In genomic region chr1:32881871-32882850, GRCh38 we compare ENCODE assay signal across 16 cellular contexts. TPM values are rescaled to one million over a fixed set of nuclear protein-coding genes. Genes with fewer than 3 reads are reported as not detected.
DNase-seq lines count a peak whose midpoint lies in the region; ATAC-seq and TF ChIP-seq lines count a peak whose summit lies in the region.
"Had no signal": no experiment of that assay in that cellular context is flagged by ENCODE, and none has a peak within 500 bp of the region (broad histone marks: within the 10 kb centered on the region; RNA-seq: fewer than 3 reads in every experiment).

No MANE protein-coding gene starts in this region.

- peaks cover 9 to 47% (median 33%) of the 10 kb centered on the region in 9 donors for H3K4me1 ChIP-seq in heart right ventricle
- peaks cover 0 to 17% (median 0%) of the 10 kb centered on the region in 4 donors for H3K4me1 ChIP-seq in tibial nerve
- H3K4me1 ChIP-seq in A673 (ENCODE audit: insufficient read depth, low read length, poor library complexity, severe bottlenecking) = peaks cover 4% of the 10 kb centered on the region

- intact Hi-C loops in heart right ventricle (cut with DNase I) = no loop called here
- intact Hi-C loops in A673 (cut with micrococcal nuclease; ENCODE audit: unreplicated experiment) = no loop called here

- peak; percentile 77 to 91 (median 84) for ATAC-seq in heart right ventricle
- ATAC-seq: naive thymus-derived CD8-positive, alpha-beta T cell had no signal

- H3K27ac ChIP-seq in heart right ventricle (peak overlapping the region in 8 of 10 donors; percentile 37 to 73 (median 61)), temporal lobe (ENCODE audit: low read depth, low read length) (peak overlapping the region; percentile 9), tibial nerve (no peak overlapping the region), A673 (ENCODE audit: low read depth, low read length, poor library complexity, severe bottlenecking) (no peak overlapping the region)

- no peaks in the 10 kb centered on the region for H3K9me3 ChIP-seq in heart right ventricle
- no peaks in the 10 kb centered on the region for H3K9me3 ChIP-seq in tibial nerve
- no peaks in the 10 kb centered on the region for H3K9me3 ChIP-seq in A673 (ENCODE audit: low read depth, low read length, poor library complexity, severe bottlenecking)

- BruUV-seq in A673 (replicated peaks; lab: Mats Ljungman, UMichigan) = no TSS peak

- TF ChIP-seq POLR2A in tibial nerve (IDR thresholded peaks at IDR 0.05) = no peak

- POLR2A ChIA-PET in A673 (lab: Charles Lee; ENCODE audit: low non-redundant PET) = no interaction called here

- 18 to 23% methylated on average over 22 of the region's 22 CpGs for WGBS in heart right ventricle, 2 donors
- WGBS in tibial nerve, 2 donors = 24 to 28% methylated on average over 22 of the region's 22 CpGs

- H3K27me3 ChIP-seq in heart right ventricle (peaks cover 5 to 37% (median 28%) of the 10 kb centered on the region in 7 donors), tibial nerve (peaks cover 0 to 56% of the 10 kb centered on the region in 2 donors), A673 (replicated peaks; ENCODE audit: insufficient read depth, low read depth, low read length, poor library complexity) (peaks cover 5% of the 10 kb centered on the region)

- no peak for TF ChIP-seq EP300 in tibial nerve (IDR thresholded peaks at IDR 0.05)

- H3K36me3 ChIP-seq in heart right ventricle (no peaks in the 10 kb centered on the region), tibial nerve (no peaks in the 10 kb centered on the region), A673 (ENCODE audit: insufficient read depth, low read length, poor library complexity, severe bottlenecking) (no peaks in the 10 kb centered on the region)

- H3K4me3 ChIP-seq in heart right ventricle (no peak overlapping the region), tibial nerve (no peak overlapping the region), A673 (ENCODE audit: low read depth, low read length, poor library complexity, severe bottlenecking) (no peak overlapping the region)

- TF ChIP-seq CTCF in heart right ventricle (IDR thresholded peaks at IDR 0.05) = no peak
- TF ChIP-seq CTCF in tibial nerve (IDR thresholded peaks at IDR 0.05) = no peak
- no peak for TF ChIP-seq CTCF in A673 (conservative IDR thresholded peaks at IDR 0.05; ENCODE audit: low read depth, low read length)

- CTCF ChIA-PET in A673 (lab: Charles Lee) = interaction anchor here (0.6 kb wide), 1 partner anchor 299 kb away, joined by 5 read pairs; no protein-coding TSS in a partner anchor

- DNase-seq in NCI-H2196 (lab: John Stamatoyannopoulos, UW; ENCODE audit: unreplicated experiment) = peak; percentile 16
- no peak for DNase-seq in NCI-H2196 treated with DMSO at 0.1 percent for 48 hours (lab: John Stamatoyannopoulos, UW; ENCODE audit: unreplicated experiment)
- peak; percentile 100 for DNase-seq in NCI-H82 (lab: John Stamatoyannopoulos, UW)
- DNase-seq in heart right ventricle = peak; percentile 71 to 75
- DNase-seq in tibial nerve (ENCODE audit: low spot score in 2 of 2) = no peak
- no peak for DNase-seq in A673 (ENCODE audit: low spot score)
- DNase-seq in NCI-H1436 treated with DMSO at 0.1 percent for 48 hours (lab: John Stamatoyannopoulos, UW) = no peak
- DNase-seq: activated CD4-positive, alpha-beta T cell treated with anti-CD3 and anti-CD28 coated beads for 4 hours; erythroblast; MM.1S; NCI-H748 treated with DMSO at 0.1 percent for 48 hours; stimulated activated CD8-positive, alpha-beta memory T cell treated with anti-CD3 and anti-CD28 coated beads, Interleukin-4, amount 100 ng/mL, for 48 hours had no signal

RNA-seq across cellular contexts. Expression of gene HPCA, which starts 4.1 kb away (rescaled TPM):
- total RNA-seq in heart right ventricle = not detected
- polyA plus RNA-seq in heart right ventricle = not detected
- 42.0 TPM for total RNA-seq in temporal lobe
- total RNA-seq in tibial nerve = not detected
- total RNA-seq in A673 (2021) = 0.69 and 0.98 TPM in 2 replicates
- total RNA-seq: liver; naive thymus-derived CD8-positive, alpha-beta T cell; urinary bladder had no signal
- polyA plus RNA-seq: liver; naive thymus-derived CD8-positive, alpha-beta T cell had no signal

RNA-seq across cellular contexts. Expression of gene FNDC5, which starts 11.4 kb away (rescaled TPM):
- total RNA-seq in heart right ventricle = 100 to 1,000 TPM in 2 of 10 donors, 10 to 100 TPM in 8; 44.7 to 130 (median 73.5) TPM
- polyA plus RNA-seq in heart right ventricle = 10 to 100 TPM; 12.4 to 75.1 TPM
- 15.0 TPM for total RNA-seq in temporal lobe
- total RNA-seq in tibial nerve = under 1 TPM in 1 of 4 donors, not detected in 3; 0.21 TPM
- total RNA-seq in A673 (2021) = 1.2 and 1.3 TPM in 2 replicates
- total RNA-seq: naive thymus-derived CD8-positive, alpha-beta T cell had no signal
- polyA plus RNA-seq: naive thymus-derived CD8-positive, alpha-beta T cell had no signal

RNA-seq across cellular contexts. Expression of gene TMEM54, which starts 19.0 kb away (rescaled TPM):
- total RNA-seq in heart right ventricle = 10 to 100 TPM in 7 of 10 donors, 1 to 10 TPM in 3; 4.5 to 22.5 (median 10.8) TPM
- polyA plus RNA-seq in heart right ventricle = 10 to 100 TPM in 1 of 2 donors, 1 to 10 TPM in 1; 8.4 to 18.2 TPM
- total RNA-seq in temporal lobe = 3.7 TPM
- 10 to 100 TPM; 13.1 to 41.4 (median 26.3) TPM for total RNA-seq in tibial nerve
- total RNA-seq in A673 (2021) = 3.2 and 4.8 TPM in 2 replicates
- total RNA-seq: naive thymus-derived CD8-positive, alpha-beta T cell had no signal
- polyA plus RNA-seq: naive thymus-derived CD8-positive, alpha-beta T cell had no signal

Comparison
In these comparisons a context has a peak if more than half of its experiments do, and no peak if none do; other contexts are left out.
1. DNase-seq: peak in NCI-H2196 (single experiment), NCI-H82 (single experiment) and heart right ventricle (2 of 2); none in NCI-H2196 treated with DMSO at 0.1 percent for 48 hours (single experiment), tibial nerve (0 of 2), A673 (single experiment) and NCI-H1436 treated with DMSO at 0.1 percent for 48 hours (single experiment).
2. H3K27ac ChIP-seq: peak in heart right ventricle (8 of 10) and temporal lobe (single experiment); none in tibial nerve (0 of 4) and A673 (single experiment).
3. RNA of gene HPCA, which starts 4.1 kb away (total RNA-seq): 42.0 TPM in temporal lobe (single experiment); 0.69 to 0.98 TPM in A673, not detected in heart right ventricle and not detected in tibial nerve; every median in the first group is over 10 times any median in the second.